28 cellular contexts compared by ENCODE assay signal in the genomic region with DNA sequence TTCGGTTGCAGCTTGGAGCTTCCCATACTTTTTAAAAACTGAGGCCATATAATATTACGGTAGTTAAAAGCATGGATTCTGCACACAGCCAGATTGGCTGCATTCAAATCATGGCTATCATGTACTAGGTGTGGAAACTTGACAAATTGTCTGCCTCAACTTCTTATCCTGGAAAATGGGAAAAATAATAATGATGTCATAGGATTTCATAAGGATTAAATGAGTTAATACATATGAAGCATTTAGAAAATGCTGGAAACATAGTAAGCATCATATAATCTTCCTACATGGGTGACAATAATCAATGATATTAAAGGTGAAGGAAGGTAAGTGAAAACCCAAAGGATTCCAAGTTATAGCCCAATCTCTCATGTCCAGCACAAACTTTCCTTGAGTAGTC.
DNase-seq lines count a peak whose midpoint lies in the region; ATAC-seq, FAIRE-seq and TF ChIP-seq lines count a peak whose summit lies in the region.
"Had no signal": no experiment of that assay in that cellular context is flagged by ENCODE, and none has a peak within 500 bp of the region (broad histone marks: within the 10 kb centered on the region; RNA-seq: fewer than 3 reads in every experiment).

No MANE protein-coding gene starts in this region.

- H3K36me3 ChIP-seq in HepG2 (replicated peaks in 1 of 2; ENCODE audit: control insufficient read depth in 1 of 2, insufficient read depth in 2 of 2, low read length in 2 of 2) (no peaks in the 10 kb centered on the region), right lobe of liver (no peaks in the 10 kb centered on the region)
- H3K36me3 ChIP-seq: BE2C; BLaER1; BLaER1 treated with 17β-estradiol and CSF1 and Interleukin-3, amounts not matched to agents 10 nM and 100 nM had no signal

- no peak overlapping the region for H2AFZ ChIP-seq in HepG2 (ENCODE audit: low read length)

- H4K20me1 ChIP-seq in HepG2 (ENCODE audit: insufficient read depth, low read length): no peaks in the 10 kb centered on the region
- H4K20me1 ChIP-seq: BLaER1; BLaER1 treated with 17β-estradiol and CSF1 and Interleukin-3, amounts not matched to agents 10 nM and 100 nM had no signal

- no peak overlapping the region for H3K9ac ChIP-seq in HepG2 (ENCODE audit: insufficient read depth, low read depth, low read length)
- H3K9ac ChIP-seq: BLaER1; BLaER1 treated with 17β-estradiol and CSF1 and Interleukin-3, amounts not matched to agents 10 nM and 100 nM had no signal

- no peak for DNase-seq in HepG2 (ENCODE audit: low spot score)
- DNase-seq in right lobe of liver: no peak
- DNase-seq: 8988T; ACHN; BE2C; C1 segment of cervical spinal cord; Caco-2; Calu3; CD4-positive, alpha-beta memory T cell; CD4-positive, alpha-beta T cell; CD4-positive, CD25-positive, alpha-beta regulatory T cell; CD8-positive, alpha-beta memory T cell; CD8-positive, alpha-beta T cell; COR-L47; DMS 273 treated with DMSO at 0.1 percent for 48 hours; DMS153; DMS53; DMS79; DMS79 treated with DMSO at 0.1 percent for 48 hours; DND-41; EL had no signal

- no peak for TF ChIP-seq EP300 in HepG2 (IDR thresholded peaks at IDR 0.05; ENCODE audit: low read depth in 2 of 2, low read length in 2 of 2)
- no peak for TF ChIP-seq EP300 in HepG2 (CRISPR knock-in tag; IDR thresholded peaks at IDR 0.05; ENCODE audit: borderline replicate concordance)

- no peak overlapping the region for H3K4me3 ChIP-seq in HepG2 (replicated peaks in 1 of 3; ENCODE audit: insufficient read depth in 1 of 3, low read depth in 2 of 3, low read length in 3 of 3)
- no peak overlapping the region for H3K4me3 ChIP-seq in right lobe of liver
- H3K4me3 ChIP-seq: A549; BLaER1; BLaER1 treated with 17β-estradiol and CSF1 and Interleukin-3, amounts not matched to agents 10 nM and 100 nM had no signal

- H3K9me3 ChIP-seq in HepG2 (ENCODE audit: low read length): no peaks in the 10 kb centered on the region
- H3K9me3 ChIP-seq in right lobe of liver: no peaks in the 10 kb centered on the region
- H3K9me3 ChIP-seq: A549; BE2C; BLaER1; BLaER1 treated with 17β-estradiol and CSF1 and Interleukin-3, amounts not matched to agents 10 nM and 100 nM had no signal

- in situ Hi-C loops in HepG2 (cut with HindIII; ENCODE audit: extremely low pct_ligation_motif_present, low pct_unique_long_range_greater_than_20kb): loop anchor here (5.0 to 25.0 kb wide), 2 partner anchors 107 to 957 kb away; no protein-coding TSS in a partner anchor

- no peak for FAIRE-seq in HepG2 (lab: Jason Lieb, UNC)
- FAIRE-seq: A204.1, A549, D721Med had no signal

- CTCF ChIA-PET in HepG2 (lab: Yijun Ruan, JAX; ENCODE audit: low intra/inter-chr PET ratio, low total read pairs): no interaction called here

- H3K4me1 ChIP-seq in HepG2 (ENCODE audit: insufficient read depth, low read length) (no peaks in the 10 kb centered on the region), right lobe of liver (no peaks in the 10 kb centered on the region)
- H3K4me1 ChIP-seq: A549; BE2C; BLaER1; BLaER1 treated with 17β-estradiol and CSF1 and Interleukin-3, amounts not matched to agents 10 nM and 100 nM had no signal

- no peak for TF ChIP-seq POLR2A in HepG2 (IDR thresholded peaks at IDR 0.05; ENCODE audit: insufficient read depth in 1 of 2, low read depth in 2 of 2, low read length in 2 of 2)
- TF ChIP-seq POLR2A in right lobe of liver (IDR thresholded peaks at IDR 0.05): no peak

- TF ChIP-seq RAD21 in HepG2 (CRISPR knock-in tag; IDR thresholded peaks at IDR 0.05): no peak

- no TSS peak for BruUV-seq in HepG2 (replicated peaks; lab: Mats Ljungman, UMichigan)

- POLR2A ChIA-PET in HepG2 (lab: Yijun Ruan, JAX): no interaction called here

- H3K27me3 ChIP-seq in HepG2 (ENCODE audit: control insufficient read depth in 1 of 2, insufficient read depth in 2 of 2, low read length in 2 of 2): no peaks in the 10 kb centered on the region
- no peaks in the 10 kb centered on the region for H3K27me3 ChIP-seq in right lobe of liver
- H3K27me3 ChIP-seq: BE2C; BLaER1; BLaER1 treated with 17β-estradiol and CSF1 and Interleukin-3, amounts not matched to agents 10 nM and 100 nM had no signal

- intact Hi-C loops in HepG2 (cut with micrococcal nuclease; ENCODE audit: unreplicated experiment): no loop called here
- intact Hi-C loops in right lobe of liver (cut with DNase I): no loop called here

- TF ChIP-seq CTCF in HepG2 (CRISPR knock-in tag; IDR thresholded peaks at IDR 0.05): no peak
- TF ChIP-seq CTCF in right lobe of liver (IDR thresholded peaks at IDR 0.05): no peak

- no peak overlapping the region for H3K4me2 ChIP-seq in HepG2 (ENCODE audit: low read depth, low read length)
- H3K4me2 ChIP-seq: A549; BLaER1; BLaER1 treated with 17β-estradiol and CSF1 and Interleukin-3, amounts not matched to agents 10 nM and 100 nM had no signal

- H3K79me2 ChIP-seq in HepG2 (ENCODE audit: insufficient read depth, low read length): no peaks in the 10 kb centered on the region

- no peak overlapping the region for H3K27ac ChIP-seq in HepG2 (ENCODE audit: extremely low read length, insufficient read depth, low read length)
- no peak overlapping the region for H3K27ac ChIP-seq in right lobe of liver
- H3K27ac ChIP-seq: 22Rv1; A549; BLaER1; BLaER1 treated with 17β-estradiol and CSF1 and Interleukin-3, amounts not matched to agents 10 nM and 100 nM; C4-2B had no signal

- ATAC-seq in HepG2 (no peak), right lobe of liver (no peak)
- ATAC-seq: A549; CD8-positive, alpha-beta T cell had no signal

- WGBS in HepG2 (ENCODE audit: low lambda C conversion rate): 17% methylated on average over 2 of the region's 2 CpGs
- 70% methylated on average over 2 of the region's 2 CpGs for WGBS in right lobe of liver (ENCODE audit: insufficient coverage, low coverage, low lambda C conversion rate, missing lambda C conversion rate)

TF ChIP-seq in HepG2, 621 proteins besides CTCF, POLR2A, EP300 and RAD21:
- TF ChIP-seq ATF7 (IDR thresholded peaks at IDR 0.05) (peak; percentile 90), ATF7 (CRISPR knock-in tag; IDR thresholded peaks at IDR 0.05) (no peak), SP5 (CRISPR knock-in tag; IDR thresholded peaks at IDR 0.05; ENCODE audit: borderline replicate concordance, low read depth) (no peak)
